Comparison of ENCODE assay signal across 8 cellular contexts in the genomic region with DNA sequence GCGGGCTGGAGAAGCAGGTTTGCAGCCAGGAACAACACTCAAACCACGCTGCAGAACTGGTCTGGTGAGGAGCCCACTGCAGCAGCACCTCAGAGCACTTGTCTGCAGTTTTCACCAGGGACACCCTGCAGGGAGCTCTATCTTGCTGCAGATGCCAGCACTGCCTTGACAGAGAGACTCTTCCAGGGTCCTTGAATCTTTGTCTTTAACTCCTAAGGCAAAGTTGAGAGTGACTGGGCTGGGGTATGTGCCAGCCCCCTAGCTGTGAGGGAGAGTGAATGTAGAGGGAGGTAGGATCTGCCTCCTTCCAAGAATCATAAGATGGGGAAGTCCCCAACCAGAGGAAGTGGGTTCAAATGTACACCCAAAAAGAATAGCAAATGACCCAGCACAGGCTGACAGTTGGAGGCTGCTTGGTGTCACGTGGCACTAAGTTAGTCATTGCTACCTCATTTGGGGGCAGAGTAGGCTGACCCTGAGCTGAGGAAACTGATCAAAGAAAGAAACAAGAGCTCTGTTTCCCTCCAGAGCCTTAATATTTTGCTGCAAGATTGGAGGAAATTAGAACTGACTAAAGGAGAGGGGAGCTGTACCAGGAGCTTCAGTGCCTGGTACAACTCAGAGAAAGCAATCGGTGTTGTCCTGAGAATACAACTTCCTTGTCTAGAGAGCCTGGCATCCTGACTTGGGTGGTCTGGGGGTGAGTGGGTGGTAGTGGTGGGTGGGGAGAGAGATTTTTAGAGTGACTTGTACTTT. TPM values are rescaled to one million over a fixed set of nuclear protein-coding genes. Genes with fewer than 3 reads are reported as not detected.
DNase-seq lines count a peak whose midpoint lies in the region; ATAC-seq and TF ChIP-seq lines count a peak whose summit lies in the region.

No MANE protein-coding gene starts in this region.

- ATAC-seq in HG03060 (IDR thresholded peaks at IDR 0.05; ENCODE audit: low read depth, unreplicated experiment): peak; percentile 73

- no peaks in the 10 kb centered on the region for H3K9me3 ChIP-seq in osteoblast (ENCODE audit: low read depth, low read length)

- no peaks in the 10 kb centered on the region for H3K79me2 ChIP-seq in osteoblast (ENCODE audit: insufficient read depth, low read length)

- no peaks in the 10 kb centered on the region for H3K36me3 ChIP-seq in osteoblast (ENCODE audit: insufficient read depth, low read length)

- no peaks in the 10 kb centered on the region for H4K20me1 ChIP-seq in osteoblast (ENCODE audit: insufficient read depth, low read length)

- H3K4me1 Mint-ChIP-seq in activated naive CD8-positive, alpha-beta T cell (ENCODE audit: low read depth): peaks cover 52% of the 10 kb centered on the region

- no peak overlapping the region for H2AFZ ChIP-seq in osteoblast (ENCODE audit: low read length)

- H3K27ac Mint-ChIP-seq in activated naive CD8-positive, alpha-beta T cell: peak overlapping the region; percentile 98

- no peak overlapping the region for H3K27ac ChIP-seq in osteoblast (ENCODE audit: low read depth, low read length)

- H3K27me3 Mint-ChIP-seq in activated naive CD8-positive, alpha-beta T cell: no peaks in the 10 kb centered on the region

- H3K4me2 ChIP-seq in osteoblast (ENCODE audit: insufficient read depth, low read length): peak overlapping the region; percentile 65

- peak overlapping the region; percentile 85 for H3K4me3 Mint-ChIP-seq in activated naive CD8-positive, alpha-beta T cell

- no peak for TF ChIP-seq CTCF in osteoblast (IDR thresholded peaks at IDR 0.05; ENCODE audit: extremely low read depth, low read depth, low read length)

- H3K27me3 ChIP-seq in osteoblast (ENCODE audit: insufficient read depth, low read length): peaks cover 3% of the 10 kb centered on the region

- no peak overlapping the region for H3K4me3 ChIP-seq in osteoblast (ENCODE audit: insufficient read depth, low read length)

- H3K9me3 Mint-ChIP-seq in activated naive CD8-positive, alpha-beta T cell (ENCODE audit: low read depth): no peaks in the 10 kb centered on the region

- no peaks in the 10 kb centered on the region for H3K36me3 Mint-ChIP-seq in activated naive CD8-positive, alpha-beta T cell

- H3K4me1 ChIP-seq in osteoblast (ENCODE audit: insufficient read depth, low read length): peaks cover 14% of the 10 kb centered on the region

- DNase-seq in activated naive CD4-positive, alpha-beta T cell treated with Interleukin-2 at 50 U/mL for 16 hours: peak; percentile 64
- no peak for DNase-seq in activated naive CD4-positive, alpha-beta T cell (lab: John Stamatoyannopoulos, UW)
- DNase-seq in SIG-M5 (lab: John Stamatoyannopoulos, UW) (peak; percentile 19), osteoblast (ENCODE audit: insufficient read length, low spot score, missing footprints) (no peak), amygdala (lab: John Stamatoyannopoulos, UW) (no peak), NCI-H1694 (lab: John Stamatoyannopoulos, UW) (no peak)

RNA-seq across cellular contexts. Expression of a gene that starts 28.2 kb away (rescaled TPM):
- 108 and 116 TPM in 2 replicates for total RNA-seq in osteoblast

Comparison
In these comparisons a context has a peak if more than half of its experiments do, and no peak if none do; other contexts are left out.
1. DNase-seq: peak in activated naive CD4-positive, alpha-beta T cell treated with Interleukin-2 at 50 U/mL for 16 hours (single experiment) and SIG-M5 (single experiment); none in activated naive CD4-positive, alpha-beta T cell (0 of 4), osteoblast (single experiment), amygdala (0 of 56) and NCI-H1694 (single experiment).